Comparison of ENCODE assay signal across 19 cellular contexts in the genomic region with DNA sequence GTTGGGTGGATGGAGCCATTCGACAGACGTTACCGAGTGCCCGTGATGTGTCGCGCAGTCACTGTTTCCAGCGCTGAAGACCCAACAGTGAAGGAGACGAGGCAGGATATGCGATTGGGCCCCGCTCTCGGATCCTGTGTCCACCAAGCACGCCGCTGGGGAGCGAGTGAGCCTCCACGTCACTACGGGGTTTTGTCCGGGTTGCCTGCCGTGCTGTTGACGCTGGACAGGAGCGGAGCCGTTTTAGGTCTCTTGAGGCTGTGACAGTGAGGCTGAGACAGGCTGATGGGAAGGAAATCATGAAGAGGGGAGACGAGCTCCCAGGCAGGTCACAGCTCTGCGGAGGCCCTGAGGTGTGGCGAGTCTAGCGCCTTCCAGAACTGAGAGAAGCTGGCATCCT.
"Had no signal": no experiment of that assay in that cellular context is flagged by ENCODE, and none has a peak within 500 bp of the region (broad histone marks: within the 10 kb centered on the region; RNA-seq: fewer than 3 reads in every experiment).

No MANE protein-coding gene starts in this region.

- H3K9me3 Mint-ChIP-seq: activated naive CD4-positive, alpha-beta T cell treated with anti-CD3 and anti-CD28 coated beads, Interleukin-2, amount 50 U/mL, for 72 hours; activated T-cell treated with anti-CD3 and anti-CD28 coated beads, Interleukin-2, amount 50 U/mL, for 24 hours; activated T-helper 17 cell treated with anti-CD3 and anti-CD28 coated beads, Interleukin-2, amount 50 U/mL, for 72 hours had no signal

- H3K36me3 Mint-ChIP-seq: activated naive CD4-positive, alpha-beta T cell treated with anti-CD3 and anti-CD28 coated beads, Interleukin-2, amount 50 U/mL, for 72 hours had no signal

- H3K4me1 ChIP-seq: colonic mucosa, gastrocnemius medialis, prostate gland had no signal

- H3K27ac Mint-ChIP-seq: activated T-cell treated with anti-CD3 and anti-CD28 coated beads, Interleukin-2, amount 50 U/mL, for 24 hours; activated T-helper 17 cell treated with anti-CD3 and anti-CD28 coated beads, Interleukin-2, amount 50 U/mL, for 72 hours had no signal

- H3K4me1 Mint-ChIP-seq: activated T-helper 17 cell treated with anti-CD3 and anti-CD28 coated beads, Interleukin-2, amount 50 U/mL, for 72 hours had no signal

- H3K36me3 ChIP-seq: colonic mucosa, gastrocnemius medialis, prostate gland had no signal

- DNase-seq: activated CD8-positive, alpha-beta memory T cell treated with anti-CD3 and anti-CD28 coated beads for 24 hours; activated CD8-positive, alpha-beta memory T cell treated with anti-CD3 and anti-CD28 coated beads, Interleukin-2, amount 50 U/mL, for 4 hours; activated T-cell treated with anti-CD3 and anti-CD28 coated beads, Interleukin-2, amount 50 U/mL, for 24 hours; aorta; brain microvascular endothelial cell; colonic mucosa; esophagus squamous epithelium; gastrocnemius medialis; hypothalamus; left ventricle myocardium inferior; mammary epithelial cell; stimulated activated CD4-positive, alpha-beta T cell treated with anti-CD3 and anti-CD28 coated beads, Interleukin-4, amount 100 ng/mL, for 24 hours; stimulated activated naive CD4-positive, alpha-beta T cell treated with Interleukin-2 at 50 U/mL for 16 hours; SW 1271; upper lobe of right lung had no signal

- H3K4me3 ChIP-seq: colonic mucosa, esophagus squamous epithelium, gastrocnemius medialis, left ventricle myocardium inferior, prostate gland, upper lobe of right lung had no signal

- H3K27me3 ChIP-seq: brain microvascular endothelial cell, colonic mucosa, esophagus squamous epithelium, gastrocnemius medialis, upper lobe of right lung had no signal

- H3K4me3 Mint-ChIP-seq: activated T-cell treated with anti-CD3 and anti-CD28 coated beads, Interleukin-2, amount 50 U/mL, for 24 hours; activated T-helper 17 cell treated with anti-CD3 and anti-CD28 coated beads, Interleukin-2, amount 50 U/mL, for 72 hours; nephron had no signal

- H3K27me3 Mint-ChIP-seq: activated T-cell treated with anti-CD3 and anti-CD28 coated beads, Interleukin-2, amount 50 U/mL, for 24 hours; activated T-helper 17 cell treated with anti-CD3 and anti-CD28 coated beads, Interleukin-2, amount 50 U/mL, for 72 hours had no signal

- H3K27ac ChIP-seq: brain microvascular endothelial cell, colonic mucosa, esophagus squamous epithelium, gastrocnemius medialis, prostate gland had no signal

- ATAC-seq: activated naive CD4-positive, alpha-beta T cell treated with anti-CD3 and anti-CD28 coated beads, Interleukin-2, amount 50 U/mL, for 72 hours; activated T-helper 17 cell treated with anti-CD3 and anti-CD28 coated beads, Interleukin-2, amount 50 U/mL, for 72 hours; gastrocnemius medialis had no signal

- H3K9me3 ChIP-seq: colonic mucosa, gastrocnemius medialis, prostate gland, upper lobe of right lung had no signal
